8 cellular contexts compared by ENCODE assay signal in genomic region chr7:140326116-140326928, GRCh38.
DNase-seq lines count a peak whose midpoint lies in the region; ATAC-seq, FAIRE-seq and TF ChIP-seq lines count a peak whose summit lies in the region.

No MANE protein-coding gene starts in this region.

- H3K27me3 Mint-ChIP-seq in CD4-positive, alpha-beta memory T cell = no peaks in the 10 kb centered on the region
- no peaks in the 10 kb centered on the region for H3K27me3 Mint-ChIP-seq in activated naive CD4-positive, alpha-beta T cell treated with anti-CD3 and anti-CD28 coated beads for 36 hours (ENCODE audit: low read depth)

- CTCF ChIA-PET in CD4-positive, alpha-beta memory T cell (lab: Charles Lee; ENCODE audit: partially characterized antibody) = interaction anchor here (0.5 to 1.2 kb wide), 9 partner anchors 11 to 725 kb away, joined by 3 to 5 read pairs (median 3); partner anchors contain the start of gene KDM7A
- CTCF ChIA-PET in activated naive CD4-positive, alpha-beta T cell treated with anti-CD3 and anti-CD28 coated beads for 36 hours (lab: Charles Lee) = interaction anchor here (0.6 to 1.7 kb wide), 12 partner anchors 10 to 285 kb away, joined by 3 to 8 read pairs (median 3); partner anchors contain the start of gene PARP12

- TF ChIP-seq CTCF in Peyer's patch (IDR thresholded peaks at IDR 0.05) (peak in 5 of 6 experiments; percentile 10 to 86 (median 72)), omental fat pad (IDR thresholded peaks at IDR 0.05) (peak in 1 of 3 donors; percentile 8), upper lobe of left lung (IDR thresholded peaks at IDR 0.05) (peak; percentile 54 to 68 (median 62))

- no peaks in the 10 kb centered on the region for H3K9me3 Mint-ChIP-seq in CD4-positive, alpha-beta memory T cell
- H3K9me3 Mint-ChIP-seq in activated naive CD4-positive, alpha-beta T cell treated with anti-CD3 and anti-CD28 coated beads for 36 hours = no peaks in the 10 kb centered on the region

- peaks cover 0 to 2% of the 10 kb centered on the region in 2 donors for H3K36me3 Mint-ChIP-seq in CD4-positive, alpha-beta memory T cell
- H3K36me3 Mint-ChIP-seq in activated naive CD4-positive, alpha-beta T cell treated with anti-CD3 and anti-CD28 coated beads for 36 hours (ENCODE audit: low read depth) = no peaks in the 10 kb centered on the region

- TF ChIP-seq POLR2A in Peyer's patch (IDR thresholded peaks at IDR 0.05) (no peak), upper lobe of left lung (IDR thresholded peaks at IDR 0.05) (no peak), GM18505 (IDR thresholded peaks at IDR 0.05; ENCODE audit: borderline replicate concordance, extremely low read depth, insufficient read depth, insufficient read length) (no peak)

- H3K4me3 Mint-ChIP-seq in CD4-positive, alpha-beta memory T cell = no peak overlapping the region
- no peak overlapping the region for H3K4me3 Mint-ChIP-seq in activated naive CD4-positive, alpha-beta T cell treated with anti-CD3 and anti-CD28 coated beads for 36 hours

- no peaks in the 10 kb centered on the region for H3K27me3 ChIP-seq in CD4-positive, alpha-beta memory T cell (ENCODE audit: insufficient read depth, low read length)
- no peaks in the 10 kb centered on the region for H3K27me3 ChIP-seq in Peyer's patch
- no peaks in the 10 kb centered on the region for H3K27me3 ChIP-seq in upper lobe of left lung

- peak; percentile 59 for ATAC-seq in HG02885 (IDR thresholded peaks at IDR 0.05; ENCODE audit: poor library complexity, unreplicated experiment)
- peak; percentile 86 for ATAC-seq in omental fat pad (ENCODE audit: low FRiP score)
- peak; percentile 85 to 94 for ATAC-seq in upper lobe of left lung (ENCODE audit: low FRiP score in 2 of 2)
- no peak for ATAC-seq in GM18505 (IDR thresholded peaks at IDR 0.05; ENCODE audit: unreplicated experiment)

- no peaks in the 10 kb centered on the region for H3K36me3 ChIP-seq in CD4-positive, alpha-beta memory T cell (ENCODE audit: insufficient read depth, low read length)
- H3K36me3 ChIP-seq in Peyer's patch (no peaks in the 10 kb centered on the region), upper lobe of left lung (no peaks in the 10 kb centered on the region)

- intact Hi-C loops in CD4-positive, alpha-beta memory T cell (cut with micrococcal nuclease) = loop anchor here (1.0 kb wide), 1 partner anchor 151 kb away; no protein-coding TSS in a partner anchor
- intact Hi-C loops in activated naive CD4-positive, alpha-beta T cell treated with anti-CD3 and anti-CD28 coated beads for 36 hours (cut with micrococcal nuclease) = loop anchor here (1.0 to 5.0 kb wide), 5 partner anchors 151 to 824 kb away; partner anchors contain the start of gene PARP12

- peaks cover 7% of the 10 kb centered on the region for H3K4me1 ChIP-seq in CD4-positive, alpha-beta memory T cell (ENCODE audit: insufficient read depth, low read length)
- H3K4me1 ChIP-seq in Peyer's patch = peaks cover 0 to 14% (median 0%) of the 10 kb centered on the region in 4 donors
- H3K4me1 ChIP-seq in upper lobe of left lung = peaks cover 0 to 14% (median 7%) of the 10 kb centered on the region in 4 donors

- H3K9me3 ChIP-seq in CD4-positive, alpha-beta memory T cell (ENCODE audit: control insufficient read depth in 1 of 2, low read length in 2 of 2) = no peaks in the 10 kb centered on the region
- H3K9me3 ChIP-seq in Peyer's patch = no peaks in the 10 kb centered on the region
- no peaks in the 10 kb centered on the region for H3K9me3 ChIP-seq in upper lobe of left lung

- no peak for FAIRE-seq in frontal cortex (lab: Jason Lieb, UNC)

- H3K4me3 ChIP-seq in CD4-positive, alpha-beta memory T cell (ENCODE audit: low read length in 2 of 2) = no peak overlapping the region
- H3K4me3 ChIP-seq in Peyer's patch (peak overlapping the region in 2 of 4 donors; percentile 10 to 26), upper lobe of left lung (peak overlapping the region in 2 of 4 donors; percentile 6 to 19)

- DNase-seq in CD4-positive, alpha-beta memory T cell = peak; percentile 45 to 53 (median 52)
- DNase-seq in Peyer's patch (peak; percentile 47 to 88 (median 78)), frontal cortex (ENCODE audit: low spot score in 2 of 2) (peak; percentile 49 to 76), omental fat pad (ENCODE audit: low spot score) (no peak), upper lobe of left lung (peak in 1 of 2 donors; percentile 76)
- peak; percentile 76 for DNase-seq in activated naive CD4-positive, alpha-beta T cell treated with anti-CD3 and anti-CD28 coated beads for 36 hours

- 20 to 29% methylated on average over 13 to 16 of the region's 16 CpGs for WGBS in upper lobe of left lung, 2 donors

- POLR2A ChIA-PET in CD4-positive, alpha-beta memory T cell (lab: Charles Lee; ENCODE audit: partially characterized antibody) = interaction anchor here (0.8 to 1.1 kb wide), 2 partner anchors 50 to 680 kb away, joined by 3 read pairs; no protein-coding TSS in a partner anchor

- no peak overlapping the region for H3K27ac Mint-ChIP-seq in CD4-positive, alpha-beta memory T cell
- H3K27ac Mint-ChIP-seq in activated naive CD4-positive, alpha-beta T cell treated with anti-CD3 and anti-CD28 coated beads for 36 hours = no peak overlapping the region

- H3K27ac ChIP-seq in CD4-positive, alpha-beta memory T cell (ENCODE audit: low read depth, low read length) = no peak overlapping the region
- H3K27ac ChIP-seq in Peyer's patch (peak overlapping the region in 3 of 4 donors; percentile 28 to 79 (median 76)), upper lobe of left lung (no peak overlapping the region)

- peaks cover 0 to 2% (median 0%) of the 10 kb centered on the region in 4 donors for H3K4me1 Mint-ChIP-seq in CD4-positive, alpha-beta memory T cell
- no peaks in the 10 kb centered on the region for H3K4me1 Mint-ChIP-seq in activated naive CD4-positive, alpha-beta T cell treated with anti-CD3 and anti-CD28 coated beads for 36 hours (ENCODE audit: low read depth)

- TF ChIP-seq EP300 in upper lobe of left lung (IDR thresholded peaks at IDR 0.05) = no peak

Comparison
In these comparisons a context has a peak if more than half of its experiments do, and no peak if none do; other contexts are left out.
1. H3K27ac ChIP-seq: peak in Peyer's patch (3 of 4); none in CD4-positive, alpha-beta memory T cell (single experiment) and upper lobe of left lung (0 of 4).